ENCODE assay signal across 17 cellular contexts in genomic region chr4:118964891-118965411, GRCh38.
A peak's percentile ranks its signal among the peaks of the same experiment; 100 is the strongest.
DNase-seq lines count a peak whose midpoint lies in the region; ATAC-seq and TF ChIP-seq lines count a peak whose summit lies in the region.
"Had no signal": no experiment of that assay in that cellular context is flagged by ENCODE, and none has a peak within 500 bp of the region (broad histone marks: within the 10 kb centered on the region; RNA-seq: fewer than 3 reads in every experiment).

No MANE protein-coding gene starts in this region.

- intact Hi-C loops in testis (cut with DNase I; ENCODE audit: low total_unique reads), result loop anchor here (5.0 to 10.0 kb wide), 2 partner anchors 78 to 200 kb away; partner anchors contain the start of gene SYNPO2
- intact Hi-C loops in CD4-positive, alpha-beta T cell (cut with DNase I, micrococcal nuclease), result no loop called here

- H3K36me3 Mint-ChIP-seq in CD4-positive, alpha-beta T cell (ENCODE audit: low read depth), result no peaks in the 10 kb centered on the region
- H3K36me3 Mint-ChIP-seq in osteocyte (ENCODE audit: unreplicated experiment), result no peaks in the 10 kb centered on the region

- H3K27ac ChIP-seq in brain microvascular endothelial cell (no peak overlapping the region), testis (peak overlapping the region; percentile 53 to 86)
- no peak overlapping the region for H3K27ac ChIP-seq in CD4-positive, alpha-beta T cell (ENCODE audit: low read depth, low read length)

- in situ Hi-C loops in brain microvascular endothelial cell (cut with HindIII; ENCODE audit: low pct_ligation_motif_present, low sequenced_read_pairs), result loop anchor here (25.0 kb wide), 1 partner anchor 203 kb away; no protein-coding TSS in a partner anchor

- TF ChIP-seq POLR2A in testis (IDR thresholded peaks at IDR 0.05), result no peak

- no peaks in the 10 kb centered on the region for H3K36me3 ChIP-seq in brain microvascular endothelial cell (replicated peaks)
- H3K36me3 ChIP-seq in testis (ENCODE audit: low read depth, missing control alignments), result no peaks in the 10 kb centered on the region
- H3K36me3 ChIP-seq: tibial nerve had no signal

- no peaks in the 10 kb centered on the region for H3K27me3 Mint-ChIP-seq in CD4-positive, alpha-beta T cell
- H3K27me3 Mint-ChIP-seq in osteocyte (ENCODE audit: unreplicated experiment), result no peaks in the 10 kb centered on the region
- H3K27me3 Mint-ChIP-seq: activated B cell treated with CpG ODN at 0.5 μM for 24 hours had no signal

- no peaks in the 10 kb centered on the region for H3K9me3 ChIP-seq in testis
- H3K9me3 ChIP-seq in CD4-positive, alpha-beta T cell (ENCODE audit: control insufficient read depth, low read length), result no peaks in the 10 kb centered on the region
- H3K9me3 ChIP-seq: tibial nerve had no signal

- CTCF ChIA-PET in CD4-positive, alpha-beta T cell (lab: Charles Lee), result no interaction called here

- H3K4me3 ChIP-seq in brain microvascular endothelial cell (ENCODE audit: low read depth, low read length), result no peak overlapping the region
- no peak overlapping the region for H3K4me3 ChIP-seq in testis
- H3K4me3 ChIP-seq: tibial nerve had no signal

- no peak for ATAC-seq in GM18511 (IDR thresholded peaks at IDR 0.05; ENCODE audit: unreplicated experiment)
- ATAC-seq in CD4-positive, alpha-beta T cell (ENCODE audit: poor library complexity), result no peak

- POLR2A ChIA-PET in CD4-positive, alpha-beta T cell (lab: Charles Lee), result no interaction called here

- no peak overlapping the region for H3K4me3 Mint-ChIP-seq in CD4-positive, alpha-beta T cell
- no peak overlapping the region for H3K4me3 Mint-ChIP-seq in osteocyte (ENCODE audit: unreplicated experiment)
- H3K4me3 Mint-ChIP-seq: activated B cell treated with CpG ODN at 0.5 μM for 24 hours, endodermal cell had no signal

- DNase-seq in SIG-M5 treated with dmso at 0.1 percent for 504 hours (lab: John Stamatoyannopoulos, UW; ENCODE audit: unreplicated experiment), result peak; percentile 23
- DNase-seq in SIG-M5 (lab: John Stamatoyannopoulos, UW), result no peak
- DNase-seq in brain microvascular endothelial cell, result peak; percentile 47
- DNase-seq in kidney glomerular epithelial cell (lab: John Stamatoyannopoulos, UW), result peak; percentile 45
- DNase-seq in testis, result peak; percentile 62
- DNase-seq in CD4-positive, alpha-beta T cell, result no peak
- no peak for DNase-seq in osteocyte (ENCODE audit: extremely low spot score, unreplicated experiment)
- DNase-seq: 8988T, activated B cell treated with CpG ODN at 0.5 μM for 24 hours, amniotic stem cell, Calu3, endodermal cell, NCI-H1048, NCI-H510A, SHP77 had no signal

- H3K27ac Mint-ChIP-seq in CD4-positive, alpha-beta T cell, result no peak overlapping the region
- no peak overlapping the region for H3K27ac Mint-ChIP-seq in osteocyte (ENCODE audit: unreplicated experiment)
- H3K27ac Mint-ChIP-seq: activated B cell treated with CpG ODN at 0.5 μM for 24 hours, endodermal cell had no signal

- peaks cover 6% of the 10 kb centered on the region for H3K4me1 Mint-ChIP-seq in CD4-positive, alpha-beta T cell (ENCODE audit: low read depth)
- peaks cover 45% of the 10 kb centered on the region for H3K4me1 Mint-ChIP-seq in osteocyte (ENCODE audit: unreplicated experiment)

- peaks cover 55% of the 10 kb centered on the region for H3K4me1 ChIP-seq in testis

- WGBS in testis, 2 donors, result 32 to 43% methylated on average over 3 of the region's 3 CpGs

- TF ChIP-seq CTCF in brain microvascular endothelial cell (IDR thresholded peaks at IDR 0.05; ENCODE audit: low read depth, low read length, missing control alignments) (no peak), testis (IDR thresholded peaks at IDR 0.05) (no peak), osteocyte (IDR thresholded peaks at IDR 0.05) (no peak)
- TF ChIP-seq CTCF in CD4-positive, alpha-beta T cell (IDR thresholded peaks at IDR 0.05), result no peak

- no peaks in the 10 kb centered on the region for H3K27me3 ChIP-seq in brain microvascular endothelial cell (replicated peaks)
- H3K27me3 ChIP-seq in testis, result no peaks in the 10 kb centered on the region
- H3K27me3 ChIP-seq in CD4-positive, alpha-beta T cell (ENCODE audit: control insufficient read depth, insufficient read depth, low read length), result no peaks in the 10 kb centered on the region
- H3K27me3 ChIP-seq: tibial nerve had no signal

- no peaks in the 10 kb centered on the region for H3K9me3 Mint-ChIP-seq in CD4-positive, alpha-beta T cell
- H3K9me3 Mint-ChIP-seq in osteocyte (ENCODE audit: unreplicated experiment), result no peaks in the 10 kb centered on the region
- H3K9me3 Mint-ChIP-seq: activated B cell treated with CpG ODN at 0.5 μM for 24 hours, endodermal cell had no signal

Comparison
In these comparisons a context has a peak if more than half of its experiments do, and no peak if none do; other contexts are left out.
1. DNase-seq: peak in SIG-M5 treated with dmso at 0.1 percent for 504 hours (single experiment), brain microvascular endothelial cell (single experiment), kidney glomerular epithelial cell (single experiment) and testis (single experiment); none in SIG-M5 (single experiment), CD4-positive, alpha-beta T cell (0 of 10) and osteocyte (single experiment).
2. H3K27ac ChIP-seq: peak in testis (2 of 2); none in brain microvascular endothelial cell (single experiment) and CD4-positive, alpha-beta T cell (single experiment).